In genomic region chr3:62445267-62445666, GRCh38 we compare ENCODE assay signal across 12 cellular contexts.
DNase-seq lines count a peak whose midpoint lies in the region; ATAC-seq, FAIRE-seq and TF ChIP-seq lines count a peak whose summit lies in the region.
"Had no signal": no experiment of that assay in that cellular context is flagged by ENCODE, and none has a peak within 500 bp of the region (broad histone marks: within the 10 kb centered on the region; RNA-seq: fewer than 3 reads in every experiment).

No MANE protein-coding gene starts in this region.

- CTCF ChIA-PET in activated CD4-positive, alpha-beta T cell treated with anti-CD3 and anti-CD28 coated beads for 36 hours (lab: Charles Lee): interaction anchor here (1.0 kb wide), 1 partner anchor 76 kb away, joined by 3 read pairs; no protein-coding TSS in a partner anchor

- DNase-seq in activated CD4-positive, alpha-beta T cell treated with anti-CD3 and anti-CD28 coated beads for 36 hours: no peak
- DNase-seq in activated CD4-positive, alpha-beta T cell treated with anti-CD3 and anti-CD28 coated beads, Interleukin-2, amount 50 U/mL, for 48 hours: no peak
- DNase-seq in RKO (ENCODE audit: low spot score) (peak; percentile 12), erythroblast (lab: John Stamatoyannopoulos, UW) (peak; percentile 18 to 55), small intestine (peak; percentile 53), D721Med (ENCODE audit: insufficient read length, low spot score) (no peak), NCI-H2196 treated with DMSO at 0.1 percent for 48 hours (lab: John Stamatoyannopoulos, UW; ENCODE audit: unreplicated experiment) (no peak), NCI-H345 treated with DMSO at 0.1 percent for 48 hours (lab: John Stamatoyannopoulos, UW; ENCODE audit: unreplicated experiment) (no peak)
- DNase-seq: AML-193; NCI-H187 treated with DMSO at 0.1 percent for 48 hours; stimulated activated CD8-positive, alpha-beta memory T cell treated with anti-CD3 and anti-CD28 coated beads, Interleukin-4, amount 100 ng/mL, for 48 hours had no signal

- no peak overlapping the region for H3K4me3 Mint-ChIP-seq in activated CD4-positive, alpha-beta T cell treated with anti-CD3 and anti-CD28 coated beads for 36 hours

- POLR2A ChIA-PET in activated CD4-positive, alpha-beta T cell treated with anti-CD3 and anti-CD28 coated beads for 36 hours (lab: Charles Lee): no interaction called here

- H3K27ac ChIP-seq in small intestine (ENCODE audit: low read depth in 1 of 2, low read length in 1 of 2): no peak overlapping the region

- TF ChIP-seq POLR2A in erythroblast (IDR thresholded peaks at IDR 0.05; ENCODE audit: low read length): no peak

- H3K36me3 Mint-ChIP-seq in activated CD4-positive, alpha-beta T cell treated with anti-CD3 and anti-CD28 coated beads for 36 hours (ENCODE audit: low read depth): no peaks in the 10 kb centered on the region
- H3K36me3 Mint-ChIP-seq: memory B cell had no signal

- no peak for TF ChIP-seq CTCF in D721Med (IDR thresholded peaks at IDR 0.05; ENCODE audit: insufficient read depth, missing control alignments)

- intact Hi-C loops in activated CD4-positive, alpha-beta T cell treated with anti-CD3 and anti-CD28 coated beads for 36 hours (cut with DNase I, micrococcal nuclease): no loop called here

- 0 to 2% (median 0%) methylated on average over 1 of the region's 1 CpG for WGBS in small intestine, 3 donors

- H3K4me3 ChIP-seq in small intestine (ENCODE audit: low read depth in 1 of 2, low read length in 2 of 2): no peak overlapping the region

- no peaks in the 10 kb centered on the region for H3K4me1 ChIP-seq in small intestine (ENCODE audit: control insufficient read depth in 2 of 2, insufficient read depth in 1 of 2, low read depth in 1 of 2, low read length in 1 of 2)

- peaks cover 17% of the 10 kb centered on the region for H3K4me1 Mint-ChIP-seq in activated CD4-positive, alpha-beta T cell treated with anti-CD3 and anti-CD28 coated beads for 36 hours
- H3K4me1 Mint-ChIP-seq: memory B cell had no signal

- FAIRE-seq in small intestine (lab: Jason Lieb, UNC): no peak
- no peak for FAIRE-seq in D721Med (lab: Jason Lieb, UNC)

- no peaks in the 10 kb centered on the region for H3K9me3 ChIP-seq in small intestine (ENCODE audit: control insufficient read depth, low read depth)

- no peak overlapping the region for H3K27ac Mint-ChIP-seq in activated CD4-positive, alpha-beta T cell treated with anti-CD3 and anti-CD28 coated beads for 36 hours
- H3K27ac Mint-ChIP-seq: memory B cell had no signal

- no peaks in the 10 kb centered on the region for H3K36me3 ChIP-seq in small intestine (ENCODE audit: control insufficient read depth in 2 of 2, insufficient read depth in 2 of 2, low read length in 2 of 2)

- ATAC-seq in activated CD4-positive, alpha-beta T cell treated with anti-CD3 and anti-CD28 coated beads for 36 hours: peak; percentile 64

- no peaks in the 10 kb centered on the region for H3K27me3 ChIP-seq in small intestine (ENCODE audit: control insufficient read depth in 2 of 2, insufficient read depth in 2 of 2, low read length in 2 of 2)

- H3K27me3 Mint-ChIP-seq in activated CD4-positive, alpha-beta T cell treated with anti-CD3 and anti-CD28 coated beads for 36 hours: no peaks in the 10 kb centered on the region
- H3K27me3 Mint-ChIP-seq: memory B cell had no signal

- H3K9me3 Mint-ChIP-seq in activated CD4-positive, alpha-beta T cell treated with anti-CD3 and anti-CD28 coated beads for 36 hours (ENCODE audit: low read depth): no peaks in the 10 kb centered on the region

Comparison
In these comparisons a context has a peak if more than half of its experiments do, and no peak if none do; other contexts are left out.
1. DNase-seq: peak in RKO (single experiment), erythroblast (2 of 2) and small intestine (single experiment); none in activated CD4-positive, alpha-beta T cell treated with anti-CD3 and anti-CD28 coated beads for 36 hours (single experiment), activated CD4-positive, alpha-beta T cell treated with anti-CD3 and anti-CD28 coated beads, Interleukin-2, amount 50 U/mL, for 48 hours (0 of 2), D721Med (single experiment), NCI-H2196 treated with DMSO at 0.1 percent for 48 hours (single experiment) and NCI-H345 treated with DMSO at 0.1 percent for 48 hours (single experiment).